In the genomic region with DNA sequence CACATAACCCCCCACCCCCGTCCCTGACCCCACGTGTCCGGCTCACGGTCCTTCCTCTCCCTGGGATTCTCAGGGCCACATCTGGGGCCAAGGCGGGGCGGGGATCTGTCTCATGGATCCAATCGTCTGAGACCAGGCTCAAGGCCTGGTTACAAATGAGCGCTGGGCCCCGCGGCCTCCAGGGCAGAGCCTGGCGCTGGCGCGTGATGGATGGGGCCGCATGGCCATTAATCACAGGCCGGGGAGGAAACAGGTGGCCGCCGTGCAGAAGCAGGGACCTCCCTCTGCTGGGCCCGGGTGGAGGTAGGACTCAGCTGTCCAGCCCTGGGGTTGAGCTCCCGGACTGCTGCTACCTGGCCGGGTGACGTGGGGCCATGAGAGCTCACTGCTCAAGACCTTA, we compare ENCODE assay signal across 1 cellular context.
TF ChIP-seq lines count a peak whose summit lies in the region.

No MANE protein-coding gene starts in this region.

TF ChIP-seq in K562, 482 proteins besides CTCF, POLR2A, EP300 and RAD21:
- TF ChIP-seq MEIS2 (IDR thresholded peaks at IDR 0.05; ENCODE audit: partially characterized antibody) (peak; percentile 28), HOXB6 (CRISPR knock-in tag; IDR thresholded peaks at IDR 0.05; ENCODE audit: borderline replicate concordance) (no peak), STAG1 (CRISPR knock-in tag; IDR thresholded peaks at IDR 0.05; ENCODE audit: borderline replicate concordance) (no peak), MCM3 (IDR thresholded peaks at IDR 0.05) (no peak), ZNF57 (CRISPR knock-in tag; IDR thresholded peaks at IDR 0.05) (no peak), ZNF274 (IDR thresholded peaks at IDR 0.05; ENCODE audit: borderline replicate concordance, low read depth, low read length) (no peak), MYBL2 (IDR thresholded peaks at IDR 0.05; ENCODE audit: low read depth) (no peak), MYBL2 (CRISPR knock-in tag; IDR thresholded peaks at IDR 0.05; ENCODE audit: borderline replicate concordance) (no peak)
- TF ChIP-seq, protein P1, sequence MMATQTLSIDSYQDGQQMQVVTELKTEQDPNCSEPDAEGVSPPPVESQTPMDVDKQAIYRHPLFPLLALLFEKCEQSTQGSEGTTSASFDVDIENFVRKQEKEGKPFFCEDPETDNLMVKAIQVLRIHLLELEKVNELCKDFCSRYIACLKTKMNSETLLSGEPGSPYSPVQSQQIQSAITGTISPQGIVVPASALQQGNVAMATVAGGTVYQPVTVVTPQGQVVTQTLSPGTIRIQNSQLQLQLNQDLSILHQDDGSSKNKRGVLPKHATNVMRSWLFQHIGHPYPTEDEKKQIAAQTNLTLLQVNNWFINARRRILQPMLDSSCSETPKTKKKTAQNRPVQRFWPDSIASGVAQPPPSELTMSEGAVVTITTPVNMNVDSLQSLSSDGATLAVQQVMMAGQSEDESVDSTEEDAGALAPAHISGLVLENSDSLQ (IDR thresholded peaks at IDR 0.05): 0 out of 2 replicates have a peak, but pooled peaks have one; percentile 6
- TF ChIP-seq, protein P2, sequence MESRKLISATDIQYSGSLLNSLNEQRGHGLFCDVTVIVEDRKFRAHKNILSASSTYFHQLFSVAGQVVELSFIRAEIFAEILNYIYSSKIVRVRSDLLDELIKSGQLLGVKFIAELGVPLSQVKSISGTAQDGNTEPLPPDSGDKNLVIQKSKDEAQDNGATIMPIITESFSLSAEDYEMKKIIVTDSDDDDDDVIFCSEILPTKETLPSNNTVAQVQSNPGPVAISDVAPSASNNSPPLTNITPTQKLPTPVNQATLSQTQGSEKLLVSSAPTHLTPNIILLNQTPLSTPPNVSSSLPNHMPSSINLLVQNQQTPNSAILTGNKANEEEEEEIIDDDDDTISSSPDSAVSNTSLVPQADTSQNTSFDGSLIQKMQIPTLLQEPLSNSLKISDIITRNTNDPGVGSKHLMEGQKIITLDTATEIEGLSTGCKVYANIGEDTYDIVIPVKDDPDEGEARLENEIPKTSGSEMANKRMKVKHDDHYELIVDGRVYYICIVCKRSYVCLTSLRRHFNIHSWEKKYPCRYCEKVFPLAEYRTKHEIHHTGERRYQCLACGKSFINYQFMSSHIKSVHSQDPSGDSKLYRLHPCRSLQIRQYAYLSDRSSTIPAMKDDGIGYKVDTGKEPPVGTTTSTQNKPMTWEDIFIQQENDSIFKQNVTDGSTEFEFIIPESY (CRISPR knock-in tag; IDR thresholded peaks at IDR 0.05): peak; percentile 90
